Comparison of ENCODE assay signal across 23 cellular contexts in the genomic region with DNA sequence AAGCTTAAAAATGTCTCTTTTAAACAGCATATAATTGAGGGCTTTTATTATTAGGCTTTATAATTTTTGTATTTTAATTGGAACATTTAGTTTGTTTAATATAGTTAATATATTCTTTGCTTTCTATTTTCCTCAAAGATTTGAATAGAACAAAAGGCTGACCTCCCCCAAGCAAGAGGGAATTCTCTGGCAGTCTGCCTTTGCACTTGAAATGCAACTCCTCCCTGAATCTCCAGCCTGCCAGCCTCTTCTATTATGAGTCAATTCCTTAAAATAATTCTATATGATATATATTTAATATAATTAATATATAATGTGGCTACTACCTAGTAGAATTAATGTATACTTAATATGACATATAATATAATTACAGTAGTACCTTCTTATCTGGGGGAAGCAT.
DNase-seq lines count a peak whose midpoint lies in the region; ATAC-seq lines count a peak whose summit lies in the region.
"Had no signal": no experiment of that assay in that cellular context is flagged by ENCODE, and none has a peak within 500 bp of the region (broad histone marks: within the 10 kb centered on the region; RNA-seq: fewer than 3 reads in every experiment).

No MANE protein-coding gene starts in this region.

- DNase-seq in NCI-H2196 (lab: John Stamatoyannopoulos, UW; ENCODE audit: unreplicated experiment) (peak; percentile 24), NCI-H2196 treated with DMSO at 0.1 percent for 48 hours (lab: John Stamatoyannopoulos, UW; ENCODE audit: unreplicated experiment) (no peak), dedifferentiated amniotic fluid mesenchymal stem cell (ENCODE audit: extremely low spot score) (peak; percentile 51), medulla oblongata (ENCODE audit: extremely low spot score) (peak; percentile 74), ureter (ENCODE audit: low spot score) (no peak), islet precursor cell (no peak), SK-N-DZ (ENCODE audit: low spot score) (no peak), left lobe of liver (ENCODE audit: low spot score) (no peak)
- DNase-seq: activated CD8-positive, alpha-beta memory T cell treated with anti-CD3 and anti-CD28 coated beads for 24 hours; activated T-cell treated with anti-CD3 and anti-CD28 coated beads, Interleukin-2, amount 50 U/mL, for 72 hours; HCEC 1CT; naive thymus-derived CD4-positive, alpha-beta T cell; NCI-H1417; NCI-H2107; NCI-H774; SJCRH30; stimulated activated CD4-positive, alpha-beta T cell treated with anti-CD3 and anti-CD28 coated beads, Interleukin-1b, Interleukin-23, amount 100 ng/mL, for 48 hours; stimulated activated naive CD8-positive, alpha-beta T cell treated with anti-CD3 and anti-CD28 coated beads, Interleukin-15, Interleukin-2, amounts not matched to agents 100 U/mL and 50 U/mL, for 24 hours; upper lobe of left lung had no signal

- no peak for ATAC-seq in left lobe of liver
- ATAC-seq: A549; activated naive CD4-positive, alpha-beta T cell treated with anti-CD3 and anti-CD28 coated beads, Interleukin-2, amount 50 U/mL, for 72 hours; activated T-cell treated with anti-CD3 and anti-CD28 coated beads, Interleukin-2, amount 50 U/mL, for 72 hours; naive thymus-derived CD4-positive, alpha-beta T cell; Panc1; sciatic nerve; stimulated activated naive CD8-positive, alpha-beta T cell treated with anti-CD3 and anti-CD28 coated beads, Interleukin-15, Interleukin-2, amounts not matched to agents 100 U/mL and 50 U/mL, for 24 hours had no signal

Comparison
In these comparisons a context has a peak if more than half of its experiments do, and no peak if none do; other contexts are left out.
1. DNase-seq: peak in NCI-H2196 (single experiment), dedifferentiated amniotic fluid mesenchymal stem cell (single experiment) and medulla oblongata (single experiment); none in NCI-H2196 treated with DMSO at 0.1 percent for 48 hours (single experiment), ureter (single experiment), islet precursor cell (single experiment), SK-N-DZ (single experiment) and left lobe of liver (single experiment).